Comparison of ENCODE assay signal across 17 cellular contexts in genomic region chr2:108943067-108943350, GRCh38. TPM values are rescaled to one million over a fixed set of nuclear protein-coding genes. Genes with fewer than 3 reads are reported as not detected.
DNase-seq lines count a peak whose midpoint lies in the region; FAIRE-seq and TF ChIP-seq lines count a peak whose summit lies in the region.
"Had no signal": no experiment of that assay in that cellular context is flagged by ENCODE, and none has a peak within 500 bp of the region (broad histone marks: within the 10 kb centered on the region; RNA-seq: fewer than 3 reads in every experiment).

No MANE protein-coding gene starts in this region.

- no peak overlapping the region for H3K14ac ChIP-seq in trophoblast cell (ENCODE audit: low read length)

- 49 to 61% methylated on average over 7 of the region's 7 CpGs for WGBS in esophagus, 2 donors
- no CpG with 5 or more reads among the region's 7 CpGs for WGBS in trophoblast cell (ENCODE audit: extremely low coverage, insufficient coverage, insufficient read length)

- H3K79me2 ChIP-seq in trophoblast cell (ENCODE audit: control insufficient read depth, insufficient read depth, low read length, poor library complexity), result no peaks in the 10 kb centered on the region

- H2AK5ac ChIP-seq in trophoblast cell (ENCODE audit: low read length), result no peak overlapping the region

- peak overlapping the region; percentile 92 for H3K27ac Mint-ChIP-seq in type B pancreatic cell

- H3K9me3 ChIP-seq in esophagus (ENCODE audit: control insufficient read depth in 2 of 2, insufficient read depth in 1 of 2, low read depth in 1 of 2, low read length in 1 of 2) (peaks cover 0 to 7% of the 10 kb centered on the region in 2 donors), trophoblast cell (ENCODE audit: insufficient read depth, low read depth, low read length) (peaks cover 10% of the 10 kb centered on the region)

- H3K4me2 ChIP-seq in trophoblast cell (ENCODE audit: low read length), result no peak overlapping the region
- H3K4me2 ChIP-seq: BLaER1 had no signal

- H4K91ac ChIP-seq in trophoblast cell (ENCODE audit: low read depth, low read length), result no peak overlapping the region

- H3K4me3 Mint-ChIP-seq in type B pancreatic cell, result peak overlapping the region; percentile 63
- H3K4me3 Mint-ChIP-seq: CD8-positive, alpha-beta memory T cell had no signal

- H2BK5ac ChIP-seq in trophoblast cell (ENCODE audit: low read depth, low read length, poor library complexity), result no peak overlapping the region

- H3K79me1 ChIP-seq in trophoblast cell (ENCODE audit: low read length), result no peaks in the 10 kb centered on the region

- H3K27me3 ChIP-seq in esophagus (ENCODE audit: control insufficient read depth in 1 of 2, insufficient read depth in 2 of 2, low read length in 2 of 2) (no peaks in the 10 kb centered on the region), trophoblast cell (ENCODE audit: insufficient read depth, low read length) (no peaks in the 10 kb centered on the region)
- H3K27me3 ChIP-seq: BLaER1 had no signal

- no peak overlapping the region for H4K12ac ChIP-seq in trophoblast cell (ENCODE audit: low read depth, low read length)

- no peak overlapping the region for H2BK120ac ChIP-seq in trophoblast cell (ENCODE audit: insufficient read depth, low read length, poor library complexity)

- peaks cover 10% of the 10 kb centered on the region for H3K36me3 Mint-ChIP-seq in type B pancreatic cell

- H3K4me1 ChIP-seq in esophagus (ENCODE audit: control insufficient read depth in 2 of 2, insufficient read depth in 2 of 2, low read length in 1 of 2), result peaks cover 7 to 29% of the 10 kb centered on the region in 2 donors
- no peaks in the 10 kb centered on the region for H3K4me1 ChIP-seq in trophoblast cell (ENCODE audit: control insufficient read depth in 1 of 2, insufficient read depth in 2 of 2, low read length in 2 of 2)
- H3K4me1 ChIP-seq: Caco-2 had no signal

- no peak for FAIRE-seq in D721Med (lab: Jason Lieb, UNC)
- FAIRE-seq: GM18507, H54 had no signal

- H3K4me3 ChIP-seq in esophagus (ENCODE audit: low read depth in 1 of 2, low read length in 2 of 2) (no peak overlapping the region), trophoblast cell (ENCODE audit: low read depth, low read length) (no peak overlapping the region)
- H3K4me3 ChIP-seq: BLaER1, GM23248 had no signal

- H3K18ac ChIP-seq in trophoblast cell (ENCODE audit: low read length), result no peak overlapping the region

- H2AFZ ChIP-seq in trophoblast cell (ENCODE audit: insufficient read depth, low read length, poor library complexity), result no peak overlapping the region
- H2AFZ ChIP-seq: GM23248 had no signal

- no peak overlapping the region for H4K8ac ChIP-seq in trophoblast cell (ENCODE audit: low read depth, low read length)

- H3K9me3 Mint-ChIP-seq in type B pancreatic cell, result peaks cover 3% of the 10 kb centered on the region

- H3K23ac ChIP-seq in trophoblast cell (ENCODE audit: low read length), result no peak overlapping the region

- peaks cover 9% of the 10 kb centered on the region for H3K4me1 Mint-ChIP-seq in type B pancreatic cell (ENCODE audit: unreplicated experiment)

- H3K9ac ChIP-seq in trophoblast cell (ENCODE audit: low read length), result no peak overlapping the region
- H3K9ac ChIP-seq: BLaER1, GM23248 had no signal

- H3K36me3 ChIP-seq in esophagus (ENCODE audit: control insufficient read depth in 2 of 2, insufficient read depth in 2 of 2, low read length in 1 of 2) (no peaks in the 10 kb centered on the region), trophoblast cell (ENCODE audit: control insufficient read depth in 1 of 2, insufficient read depth in 2 of 2, low read length in 2 of 2) (no peaks in the 10 kb centered on the region)
- H3K36me3 ChIP-seq: BLaER1 had no signal

- H3K4ac ChIP-seq in trophoblast cell (ENCODE audit: low read depth, low read length), result no peak overlapping the region

- TF ChIP-seq CTCF in VCaP (conservative IDR thresholded peaks at IDR 0.05) (no peak), type B pancreatic cell (conservative IDR thresholded peaks at IDR 0.05) (no peak), D721Med (IDR thresholded peaks at IDR 0.05; ENCODE audit: insufficient read depth, missing control alignments) (no peak)

- DNase-seq in left kidney (ENCODE audit: low read depth, low spot score) (peak; percentile 89), type B pancreatic cell (ENCODE audit: extremely low spot score, unreplicated experiment) (no peak), D721Med (ENCODE audit: insufficient read length, low spot score) (no peak), HT-29 (ENCODE audit: low spot score) (no peak), trophoblast cell (no peak)
- DNase-seq: 8988T; AML-193; Caco-2; CD8-positive, alpha-beta memory T cell; GM23248 had no signal

- H2BK12ac ChIP-seq in trophoblast cell (ENCODE audit: low read length), result no peak overlapping the region

- no peaks in the 10 kb centered on the region for H3K27me3 Mint-ChIP-seq in type B pancreatic cell
- H3K27me3 Mint-ChIP-seq: CD8-positive, alpha-beta memory T cell had no signal

- H3K27ac ChIP-seq in VCaP (peak overlapping the region; percentile 44), esophagus (ENCODE audit: low read depth in 2 of 2, low read length in 1 of 2) (peak overlapping the region; percentile 69 to 71), trophoblast cell (ENCODE audit: low read depth, low read length) (no peak overlapping the region)
- H3K27ac ChIP-seq: BLaER1, GM23248, HL-60 had no signal

RNA-seq across cellular contexts. Expression of gene EDAR, which starts 46.0 kb away (rescaled TPM):
- 1 to 10 TPM; 1.3 to 2.3 TPM for polyA plus RNA-seq in esophagus
- 4.8 and 5.1 TPM in 2 replicates for total RNA-seq in type B pancreatic cell (ENCODE audit: low replicate concordance)
- total RNA-seq in HT-29 (2014; rRNA removed; shearing (Covaris generic)), result not detected in 2 replicates
- polyA plus RNA-seq in trophoblast cell (2013), result 0.01 TPM in 2 replicates
- total RNA-seq: Daoy, GM23248 had no signal
- polyA plus RNA-seq: GM23248 had no signal
